ENCODE assay signal across 8 cellular contexts in genomic region chr4:165208741-165209388, GRCh38. TPM values are rescaled to one million over a fixed set of nuclear protein-coding genes. Genes with fewer than 3 reads are reported as not detected.
DNase-seq lines count a peak whose midpoint lies in the region; ATAC-seq and TF ChIP-seq lines count a peak whose summit lies in the region.

No MANE protein-coding gene starts in this region.

- intact Hi-C loops in cardiac septum (cut with DNase I) (loop anchor here (1.0 to 5.0 kb wide), 2 partner anchors 97 to 118 kb away; partner anchors contain the start of genes MSMO1 and TMEM192), right cardiac atrium (cut with DNase I) (loop anchor here in 2 of 4 donors (10.0 kb wide), 1 partner anchor 116 kb away; the partner anchor contains the start of gene MSMO1 (in 2 of the 2)), stomach (cut with DNase I; ENCODE audit: low total_unique reads) (no loop called here)

- 39% methylated on average over 10 of the region's 10 CpGs for WGBS in right cardiac atrium
- 31 to 55% (median 39%) methylated on average over 10 of the region's 10 CpGs for WGBS in stomach, 5 donors

- TF ChIP-seq POLR2A in stomach (IDR thresholded peaks at IDR 0.05), result no peak

- H3K4me3 ChIP-seq in cardiac muscle cell, result peak overlapping the region; percentile 97
- H3K4me3 ChIP-seq in right cardiac atrium (ENCODE audit: low read length), result peak overlapping the region; percentile 93
- peak overlapping the region; percentile 79 to 92 (median 86) for H3K4me3 ChIP-seq in stomach

- peaks cover 21% of the 10 kb centered on the region for H3K36me3 Mint-ChIP-seq in activated CD4-positive, alpha-beta T cell treated with anti-CD3 and anti-CD28 coated beads, Interleukin-2, amount 10 ng/mL, durations not matched to agents 7 days and 5 days (ENCODE audit: low read depth)

- H3K9me3 ChIP-seq in cardiac muscle cell (ENCODE audit: low read depth) (no peaks in the 10 kb centered on the region), right cardiac atrium (ENCODE audit: control insufficient read depth, low read length) (no peaks in the 10 kb centered on the region), stomach (no peaks in the 10 kb centered on the region)

- TF ChIP-seq EP300 in stomach (IDR thresholded peaks at IDR 0.05), result no peak

- POLR2A ChIA-PET in activated CD4-positive, alpha-beta T cell treated with anti-CD3 and anti-CD28 coated beads, Interleukin-2, amount 10 ng/mL, durations not matched to agents 7 days and 5 days (lab: Charles Lee), result no interaction called here

- H3K36me3 ChIP-seq in cardiac muscle cell (no peaks in the 10 kb centered on the region), stomach (no peaks in the 10 kb centered on the region)

- ATAC-seq in right cardiac atrium (peak in 1 of 2 donors; percentile 6), GM21786 (IDR thresholded peaks at IDR 0.05; ENCODE audit: unreplicated experiment) (no peak), HG03571 (IDR thresholded peaks at IDR 0.05; ENCODE audit: unreplicated experiment) (no peak)

- H3K4me3 Mint-ChIP-seq in activated CD4-positive, alpha-beta T cell treated with anti-CD3 and anti-CD28 coated beads, Interleukin-2, amount 10 ng/mL, durations not matched to agents 7 days and 5 days, result peak overlapping the region; percentile 86

- H3K4me1 ChIP-seq in cardiac muscle cell (ENCODE audit: low read depth), result peaks cover 18% of the 10 kb centered on the region
- peaks cover 2% of the 10 kb centered on the region for H3K4me1 ChIP-seq in right cardiac atrium (ENCODE audit: control insufficient read depth, insufficient read depth, low read length)
- H3K4me1 ChIP-seq in stomach, result peaks cover 12 to 68% (median 29%) of the 10 kb centered on the region in 4 donors

- H3K27me3 Mint-ChIP-seq in activated CD4-positive, alpha-beta T cell treated with anti-CD3 and anti-CD28 coated beads, Interleukin-2, amount 10 ng/mL, durations not matched to agents 7 days and 5 days, result no peaks in the 10 kb centered on the region

- CTCF ChIA-PET in activated CD4-positive, alpha-beta T cell treated with anti-CD3 and anti-CD28 coated beads, Interleukin-2, amount 10 ng/mL, durations not matched to agents 7 days and 5 days (lab: Charles Lee), result interaction anchor here (0.8 to 1.0 kb wide), 2 partner anchors 9 to 25 kb away, joined by 3 to 4 read pairs; no protein-coding TSS in a partner anchor

- H3K27ac Mint-ChIP-seq in activated CD4-positive, alpha-beta T cell treated with anti-CD3 and anti-CD28 coated beads, Interleukin-2, amount 10 ng/mL, durations not matched to agents 7 days and 5 days, result peak overlapping the region; percentile 55

- TF ChIP-seq CTCF in cardiac muscle cell (IDR thresholded peaks at IDR 0.05; ENCODE audit: low read depth, low read length), result no peak
- no peak for TF ChIP-seq CTCF in stomach (IDR thresholded peaks at IDR 0.05)

- H3K27me3 ChIP-seq in cardiac muscle cell (no peaks in the 10 kb centered on the region), right cardiac atrium (ENCODE audit: control insufficient read depth, insufficient read depth) (no peaks in the 10 kb centered on the region), stomach (no peaks in the 10 kb centered on the region)

- H3K4me1 Mint-ChIP-seq in activated CD4-positive, alpha-beta T cell treated with anti-CD3 and anti-CD28 coated beads, Interleukin-2, amount 10 ng/mL, durations not matched to agents 7 days and 5 days, result peaks cover 75% of the 10 kb centered on the region

- no peak overlapping the region for H3K27ac ChIP-seq in cardiac muscle cell
- no peak overlapping the region for H3K27ac ChIP-seq in right cardiac atrium (ENCODE audit: low read length)
- H3K27ac ChIP-seq in stomach, result peak overlapping the region in 1 of 5 donors; percentile 78

- DNase-seq in cardiac muscle cell (ENCODE audit: low read depth in 1 of 2, low spot score in 1 of 2) (peak in 1 of 2 donors; percentile 34), cardiac septum (ENCODE audit: low spot score) (no peak), right cardiac atrium (no peak), stomach (no peak), A172 (ENCODE audit: low spot score) (no peak)
- DNase-seq in activated CD4-positive, alpha-beta T cell treated with anti-CD3 and anti-CD28 coated beads, Interleukin-2, amount 10 ng/mL, durations not matched to agents 7 days and 5 days, result no peak

- H3K9me3 Mint-ChIP-seq in activated CD4-positive, alpha-beta T cell treated with anti-CD3 and anti-CD28 coated beads, Interleukin-2, amount 10 ng/mL, durations not matched to agents 7 days and 5 days, result peaks cover 2% of the 10 kb centered on the region

RNA-seq across cellular contexts. Expression of gene KLHL2, which starts 1.5 kb away (rescaled TPM):
- total RNA-seq in cardiac muscle cell (35.3 and 39.7 TPM in 2 replicates), cardiac septum (13.1 TPM), right cardiac atrium (10 to 100 TPM; 10.0 to 15.5 (median 10.9) TPM), stomach (10 to 100 TPM; 11.1 to 34.3 (median 16.7) TPM)
- polyA plus RNA-seq in cardiac muscle cell (39.8 and 46.3 TPM in 2 replicates), right cardiac atrium (5.3 TPM), stomach (10 to 100 TPM; 12.2 to 17.7 (median 12.7) TPM)
- total RNA-seq in activated CD4-positive, alpha-beta T cell treated with anti-CD3 and anti-CD28 coated beads, Interleukin-2, amount 10 ng/mL, durations not matched to agents 7 days and 5 days, result 10 to 100 TPM; 27.3 to 30.1 TPM
- total RNA-seq in A172 (2014; rRNA removed; shearing (Covaris generic)), result 18.3 and 21.1 TPM in 2 replicates
